3 cellular contexts compared by ENCODE assay signal in genomic region chr1:34611571-34611970, GRCh38.
"Had no signal": no experiment of that assay in that cellular context is flagged by ENCODE, and none has a peak within 500 bp of the region (broad histone marks: within the 10 kb centered on the region; RNA-seq: fewer than 3 reads in every experiment).

No MANE protein-coding gene starts in this region.

- ATAC-seq: GM12878 had no signal

- H3K4me3 ChIP-seq: GM12878 had no signal

- DNase-seq: GDM1, GF-D8 had no signal
